15 cellular contexts compared by ENCODE assay signal in the genomic region with DNA sequence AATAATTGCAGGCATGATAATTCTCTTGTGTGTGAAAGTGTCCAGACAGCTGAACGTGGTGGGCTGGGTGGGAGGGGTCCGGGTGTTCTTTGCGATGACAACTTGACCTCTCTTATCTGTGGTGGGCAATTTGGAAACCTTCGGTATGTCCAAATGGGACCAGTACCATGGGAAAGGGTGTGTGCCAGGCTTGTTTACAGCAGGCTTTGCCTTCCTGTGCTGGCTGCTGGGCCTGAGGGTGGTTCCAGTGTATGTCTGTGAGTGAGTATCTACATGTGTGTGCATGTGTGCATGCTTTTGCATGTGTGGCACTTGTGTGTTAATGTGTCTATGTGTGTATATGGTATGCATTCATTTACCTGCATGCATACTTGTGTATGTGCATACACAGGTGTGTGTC.
"Had no signal": no experiment of that assay in that cellular context is flagged by ENCODE, and none has a peak within 500 bp of the region (broad histone marks: within the 10 kb centered on the region; RNA-seq: fewer than 3 reads in every experiment).

No MANE protein-coding gene starts in this region.

- DNase-seq: effector CD4-positive, alpha-beta T cell; erythroblast; foreskin keratinocyte; hypothalamus; kidney glomerular epithelial cell; mammary epithelial cell; mucosa of descending colon; naive thymus-derived CD8-positive, alpha-beta T cell; stimulated activated CD4-positive, alpha-beta T cell treated with anti-CD3 and anti-CD28 coated beads, Interleukin-2, amount 100 ng/mL, for 48 hours; stimulated activated naive CD4-positive, alpha-beta T cell treated with Interleukin-2 at 50 U/mL for 16 hours; upper lobe of right lung had no signal

- H3K4me1 ChIP-seq: foreskin keratinocyte, tibial artery, upper lobe of right lung had no signal

- H3K4me1 Mint-ChIP-seq: endodermal cell had no signal

- ATAC-seq: foreskin keratinocyte; mucosa of descending colon; naive thymus-derived CD8-positive, alpha-beta T cell had no signal

- H3K27ac ChIP-seq: coronary artery, foreskin keratinocyte, right atrium auricular region, tibial artery, upper lobe of right lung had no signal

- H3K27me3 ChIP-seq: right atrium auricular region, upper lobe of right lung had no signal

- H3K9me3 Mint-ChIP-seq: endodermal cell; naive thymus-derived CD8-positive, alpha-beta T cell had no signal

- H3K36me3 Mint-ChIP-seq: naive thymus-derived CD8-positive, alpha-beta T cell had no signal

- H3K9me3 ChIP-seq: mucosa of descending colon, right atrium auricular region, tibial artery, upper lobe of right lung had no signal

- H3K36me3 ChIP-seq: right atrium auricular region, tibial artery, upper lobe of right lung had no signal

- H3K4me3 Mint-ChIP-seq: endodermal cell; naive thymus-derived CD8-positive, alpha-beta T cell had no signal

- H3K4me3 ChIP-seq: coronary artery, mucosa of descending colon, right atrium auricular region, tibial artery, upper lobe of right lung had no signal

- H3K27ac Mint-ChIP-seq: endodermal cell had no signal
